ENCODE assay signal across 16 cellular contexts in the genomic region with DNA sequence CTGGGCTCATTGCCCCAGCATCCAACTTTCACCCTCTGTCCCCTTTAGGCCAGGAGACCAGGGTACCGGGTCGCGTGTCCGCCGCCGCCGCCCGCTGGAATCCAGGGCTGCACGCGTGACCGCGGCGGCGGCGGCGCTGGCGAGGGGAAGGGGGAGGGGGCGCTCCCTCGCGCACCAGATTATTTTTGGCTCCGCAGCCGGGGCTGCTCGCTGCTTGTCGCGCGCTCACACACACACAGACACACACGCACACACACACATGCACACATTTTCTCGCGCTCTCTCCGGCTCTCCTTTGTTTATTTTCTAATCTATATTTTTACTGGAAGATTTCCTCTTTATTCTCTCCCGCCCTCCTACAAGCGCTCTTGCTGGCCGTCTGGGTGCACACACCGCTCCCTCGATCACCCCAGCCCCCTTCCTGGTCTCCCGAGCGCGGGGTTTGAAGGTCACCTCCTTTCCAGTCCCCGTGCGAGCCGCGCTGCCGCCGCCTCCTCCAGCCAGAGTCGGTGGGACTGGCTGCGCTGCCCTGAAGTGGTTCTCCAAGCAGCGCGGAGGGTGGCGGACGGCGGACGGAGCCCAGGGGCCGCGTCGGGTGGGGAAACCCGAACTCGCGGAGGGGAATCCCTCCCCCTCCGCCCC.
DNase-seq lines count a peak whose midpoint lies in the region; ATAC-seq and TF ChIP-seq lines count a peak whose summit lies in the region.
"Had no signal": no experiment of that assay in that cellular context is flagged by ENCODE, and none has a peak within 500 bp of the region (broad histone marks: within the 10 kb centered on the region; RNA-seq: fewer than 3 reads in every experiment).

No MANE protein-coding gene starts in this region.

- no peaks in the 10 kb centered on the region for H3K36me3 Mint-ChIP-seq in progenitor cell of endocrine pancreas (ENCODE audit: insufficient read depth)

- no peak overlapping the region for H3K27ac Mint-ChIP-seq in progenitor cell of endocrine pancreas
- H3K27ac Mint-ChIP-seq: activated B cell treated with CpG ODN at 0.5 μM for 24 hours had no signal

- under 1% methylated on average over 58 of the region's 59 CpGs for WGBS in HUES64

- H3K9me3 Mint-ChIP-seq in progenitor cell of endocrine pancreas (ENCODE audit: low read depth), result no peaks in the 10 kb centered on the region
- H3K9me3 Mint-ChIP-seq: activated B cell treated with CpG ODN at 0.5 μM for 24 hours had no signal

- peaks cover 3% of the 10 kb centered on the region for H3K4me1 Mint-ChIP-seq in progenitor cell of endocrine pancreas (ENCODE audit: low read depth)
- H3K4me1 Mint-ChIP-seq: activated B cell treated with CpG ODN at 0.5 μM for 24 hours had no signal

- H3K9ac ChIP-seq in HUES64 (ENCODE audit: low read depth, low read length) (0 out of 2 replicates have a peak overlapping the region, but pooled peaks have one; percentile 22), iPS-18a (ENCODE audit: low read length) (no peak overlapping the region)
- H3K9ac ChIP-seq: BLaER1 treated with 17β-estradiol and CSF1 and Interleukin-3, amounts not matched to agents 10 nM and 100 nM had no signal

- H3K4me3 ChIP-seq in HUES64 (ENCODE audit: low read length), result peak overlapping the region; percentile 64
- peak overlapping the region; percentile 61 for H3K4me3 ChIP-seq in iPS-18a (ENCODE audit: low read length)
- H3K4me3 ChIP-seq: BLaER1 treated with 17β-estradiol and CSF1 and Interleukin-3, amounts not matched to agents 10 nM and 100 nM; psoas muscle had no signal

- H3K27me3 ChIP-seq in HUES64 (ENCODE audit: insufficient read depth, low read length) (peaks cover 52% of the 10 kb centered on the region), iPS-18a (ENCODE audit: control insufficient read depth, insufficient read depth, low read length) (peaks cover 48% of the 10 kb centered on the region)
- H3K27me3 ChIP-seq: BLaER1 treated with 17β-estradiol and CSF1 and Interleukin-3, amounts not matched to agents 10 nM and 100 nM had no signal

- DNase-seq in astrocyte of the hippocampus (ENCODE audit: low read depth, low spot score) (peak; percentile 19), progenitor cell of endocrine pancreas (ENCODE audit: low spot score, unreplicated experiment) (peak; percentile 13), SIG-M5 (lab: John Stamatoyannopoulos, UW) (no peak)
- DNase-seq in activated CD8-positive, alpha-beta memory T cell treated with anti-CD3 and anti-CD28 coated beads, Interleukin-2, amount 50 U/mL, for 4 hours, result no peak
- DNase-seq: activated B cell treated with CpG ODN at 0.5 μM for 24 hours, activated gamma-delta T cell treated with Interleukin-2 at 50 U/mL for 16 hours, brain microvascular endothelial cell, foreskin keratinocyte, Kasumi-1, NCI-H510A, psoas muscle had no signal

- H3K27ac ChIP-seq in HUES64 (ENCODE audit: low read depth, low read length) (no peak overlapping the region), iPS-18a (ENCODE audit: low read length) (no peak overlapping the region)
- H3K27ac ChIP-seq: BLaER1 treated with 17β-estradiol and CSF1 and Interleukin-3, amounts not matched to agents 10 nM and 100 nM; brain microvascular endothelial cell; foreskin keratinocyte; psoas muscle had no signal

- H3K4me1 ChIP-seq in HUES64 (ENCODE audit: insufficient read depth, low read length) (no peaks in the 10 kb centered on the region), iPS-18a (ENCODE audit: control insufficient read depth, low read depth, low read length) (no peaks in the 10 kb centered on the region)
- H3K4me1 ChIP-seq: BLaER1 treated with 17β-estradiol and CSF1 and Interleukin-3, amounts not matched to agents 10 nM and 100 nM; foreskin keratinocyte; psoas muscle had no signal

- H3K9me3 ChIP-seq in HUES64 (ENCODE audit: insufficient read depth, low read depth, low read length) (no peaks in the 10 kb centered on the region), iPS-18a (ENCODE audit: control insufficient read depth, low read depth, low read length) (no peaks in the 10 kb centered on the region)
- H3K9me3 ChIP-seq: psoas muscle had no signal

- H3K27me3 Mint-ChIP-seq in progenitor cell of endocrine pancreas, result peaks cover 60% of the 10 kb centered on the region

- no peak for TF ChIP-seq CTCF in progenitor cell of endocrine pancreas (IDR thresholded peaks at IDR 0.05; ENCODE audit: unreplicated experiment)

- H3K4me3 Mint-ChIP-seq in progenitor cell of endocrine pancreas (ENCODE audit: low read depth), result peak overlapping the region; percentile 62
- H3K4me3 Mint-ChIP-seq: activated B cell treated with CpG ODN at 0.5 μM for 24 hours had no signal

- H3K36me3 ChIP-seq in HUES64 (ENCODE audit: insufficient read depth, low read length) (no peaks in the 10 kb centered on the region), iPS-18a (ENCODE audit: control insufficient read depth, low read depth, low read length) (no peaks in the 10 kb centered on the region)
- H3K36me3 ChIP-seq: BLaER1 treated with 17β-estradiol and CSF1 and Interleukin-3, amounts not matched to agents 10 nM and 100 nM; brain microvascular endothelial cell had no signal

- no peak for ATAC-seq in HG02852 (IDR thresholded peaks at IDR 0.05; ENCODE audit: unreplicated experiment)
- no peak for ATAC-seq in HG03095 (IDR thresholded peaks at IDR 0.05; ENCODE audit: unreplicated experiment)
- ATAC-seq: foreskin keratinocyte, psoas muscle had no signal

Comparison
In these comparisons a context has a peak if more than half of its experiments do, and no peak if none do; other contexts are left out.
1. DNase-seq: peak in astrocyte of the hippocampus (single experiment) and progenitor cell of endocrine pancreas (single experiment); none in SIG-M5 (single experiment) and activated CD8-positive, alpha-beta memory T cell treated with anti-CD3 and anti-CD28 coated beads, Interleukin-2, amount 50 U/mL, for 4 hours (single experiment).